15 cellular contexts compared by ENCODE assay signal in the genomic region with DNA sequence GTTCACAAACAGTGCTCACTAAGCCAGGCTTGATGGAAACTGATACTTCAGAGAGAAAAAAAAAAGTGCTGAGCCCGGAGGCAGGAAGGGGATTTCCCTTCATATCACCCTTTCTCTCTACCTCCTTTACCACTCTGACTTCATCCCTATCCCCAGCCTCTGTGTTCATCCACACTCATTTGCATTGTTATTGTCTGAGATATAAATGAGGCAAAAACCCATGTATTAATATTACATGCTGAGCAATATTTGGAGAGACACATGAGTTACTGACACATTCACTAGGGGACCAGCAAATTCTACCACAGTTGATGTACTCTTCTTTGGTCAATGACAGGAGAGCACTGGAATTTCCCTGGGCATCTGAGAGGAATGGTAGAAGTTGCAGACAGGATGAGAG.
DNase-seq lines count a peak whose midpoint lies in the region; ATAC-seq, FAIRE-seq and TF ChIP-seq lines count a peak whose summit lies in the region.
"Had no signal": no experiment of that assay in that cellular context is flagged by ENCODE, and none has a peak within 500 bp of the region (broad histone marks: within the 10 kb centered on the region; RNA-seq: fewer than 3 reads in every experiment).

No MANE protein-coding gene starts in this region.

- H3K9me3 ChIP-seq in stomach (no peaks in the 10 kb centered on the region), vagina (no peaks in the 10 kb centered on the region)
- H3K9me3 ChIP-seq: psoas muscle had no signal

- no peaks in the 10 kb centered on the region for H3K4me1 ChIP-seq in stomach
- no peaks in the 10 kb centered on the region for H3K4me1 ChIP-seq in vagina
- H3K4me1 ChIP-seq: psoas muscle had no signal

- 7 to 32% (median 18%) methylated on average over 1 of the region's 1 CpG for WGBS in stomach, 5 donors

- TF ChIP-seq EP300 in stomach (IDR thresholded peaks at IDR 0.05) = no peak

- intact Hi-C loops in stomach (cut with DNase I; ENCODE audit: low total_unique reads) = no loop called here
- intact Hi-C loops in vagina (cut with DNase I) = no loop called here

- in situ Hi-C loops in brain microvascular endothelial cell (cut with HindIII; ENCODE audit: low pct_ligation_motif_present, low sequenced_read_pairs) = no loop called here

- FAIRE-seq in H54 (lab: Jason Lieb, UNC) = no peak
- FAIRE-seq: islet of Langerhans had no signal

- H3K36me3 ChIP-seq in brain microvascular endothelial cell (replicated peaks) (no peaks in the 10 kb centered on the region), stomach (no peaks in the 10 kb centered on the region), vagina (no peaks in the 10 kb centered on the region)

- no peak for TF ChIP-seq POLR2A in stomach (IDR thresholded peaks at IDR 0.05)
- no peak for TF ChIP-seq POLR2A in vagina (IDR thresholded peaks at IDR 0.05)
- TF ChIP-seq POLR2A in H54 (IDR thresholded peaks at IDR 0.05; ENCODE audit: low read depth, low read length) = no peak

- H3K27ac ChIP-seq in brain microvascular endothelial cell (peak overlapping the region; percentile 20), stomach (no peak overlapping the region), vagina (no peak overlapping the region)
- H3K27ac ChIP-seq: psoas muscle, RWPE1 had no signal

- ATAC-seq in HG02884 (IDR thresholded peaks at IDR 0.05; ENCODE audit: unreplicated experiment) = peak; percentile 42
- ATAC-seq: psoas muscle had no signal

- H3K4me3 ChIP-seq in brain microvascular endothelial cell (ENCODE audit: low read depth, low read length) (no peak overlapping the region), stomach (no peak overlapping the region), vagina (no peak overlapping the region)
- H3K4me3 ChIP-seq: psoas muscle had no signal

- TF ChIP-seq CTCF in brain microvascular endothelial cell (IDR thresholded peaks at IDR 0.05; ENCODE audit: low read depth, low read length, missing control alignments) = no peak
- TF ChIP-seq CTCF in stomach (IDR thresholded peaks at IDR 0.05) = no peak
- TF ChIP-seq CTCF in vagina (IDR thresholded peaks at IDR 0.05) = no peak

- DNase-seq in stimulated activated CD4-positive, alpha-beta T cell treated with anti-CD3 and anti-CD28 coated beads, Interleukin-4, amount 100 ng/mL, for 24 hours = peak; percentile 39
- DNase-seq in stimulated activated CD4-positive, alpha-beta T cell treated with anti-CD3 and anti-CD28 coated beads, Interleukin-4, amount 100 ng/mL, for 4 hours = no peak
- peak; percentile 43 for DNase-seq in brain microvascular endothelial cell
- DNase-seq in stomach = no peak
- DNase-seq in NCI-H774 (lab: John Stamatoyannopoulos, UW) = no peak
- no peak for DNase-seq in vagina (ENCODE audit: extremely low spot score in 2 of 2)
- no peak for DNase-seq in H54 (ENCODE audit: insufficient read length, low spot score)
- DNase-seq: anterior cingulate cortex, foreskin melanocyte, NCI-H1105 treated with DMSO at 0.1 percent for 48 hours, NCI-H510A, psoas muscle had no signal

- H3K27me3 ChIP-seq in brain microvascular endothelial cell (replicated peaks) (no peaks in the 10 kb centered on the region), stomach (no peaks in the 10 kb centered on the region), vagina (no peaks in the 10 kb centered on the region)

Comparison
In these comparisons a context has a peak if more than half of its experiments do, and no peak if none do; other contexts are left out.
1. DNase-seq: peak in stimulated activated CD4-positive, alpha-beta T cell treated with anti-CD3 and anti-CD28 coated beads, Interleukin-4, amount 100 ng/mL, for 24 hours (single experiment) and brain microvascular endothelial cell (single experiment); none in stimulated activated CD4-positive, alpha-beta T cell treated with anti-CD3 and anti-CD28 coated beads, Interleukin-4, amount 100 ng/mL, for 4 hours (0 of 2), stomach (single experiment), NCI-H774 (single experiment), vagina (0 of 2) and H54 (single experiment).